Comparison of ENCODE assay signal across 16 cellular contexts in genomic region chr4:11343536-11343935, GRCh38.
DNase-seq lines count a peak whose midpoint lies in the region; ATAC-seq and TF ChIP-seq lines count a peak whose summit lies in the region.
"Had no signal": no experiment of that assay in that cellular context is flagged by ENCODE, and none has a peak within 500 bp of the region (broad histone marks: within the 10 kb centered on the region; RNA-seq: fewer than 3 reads in every experiment).

No MANE protein-coding gene starts in this region.

- 89 to 94% methylated on average over 3 to 4 of the region's 4 CpGs for WGBS in endodermal cell (ENCODE audit: insufficient coverage in 1 of 2, insufficient read length in 1 of 2), 2 experiments

- H3K4me3 Mint-ChIP-seq in endodermal cell, result no peak overlapping the region
- H3K4me3 Mint-ChIP-seq in stimulated activated memory B cell treated with anti-CD40 and anti-IgM and Interleukin-4, amounts not matched to agents 10 μg/mL and 1 μg/mL and 100 μg/mL, for 72 hours, result no peak overlapping the region
- H3K4me3 Mint-ChIP-seq: CD4-positive, alpha-beta memory T cell had no signal

- no peak overlapping the region for H3K9ac ChIP-seq in endodermal cell (ENCODE audit: extremely low read depth, low read length, poor library complexity, severe bottlenecking)

- no peaks in the 10 kb centered on the region for H3K27me3 ChIP-seq in endodermal cell (ENCODE audit: control insufficient read depth, insufficient read depth, low read length, poor library complexity, severe bottlenecking)
- H3K27me3 ChIP-seq: BE2C had no signal

- DNase-seq in endodermal cell, result peak; percentile 53
- DNase-seq in islet precursor cell, result peak; percentile 79
- DNase-seq in Ammon's horn (ENCODE audit: low spot score), result no peak
- DNase-seq: ACHN; BE2C; CD4-positive, alpha-beta memory T cell; COR-L47; DMS153; DMS79 treated with DMSO at 0.1 percent for 48 hours; GF-D8 had no signal

- no peaks in the 10 kb centered on the region for H3K9me3 ChIP-seq in endodermal cell (ENCODE audit: control insufficient read depth, low read length)

- no peaks in the 10 kb centered on the region for H3K9me3 Mint-ChIP-seq in endodermal cell
- H3K9me3 Mint-ChIP-seq in stimulated activated memory B cell treated with anti-CD40 and anti-IgM and Interleukin-4, amounts not matched to agents 10 μg/mL and 1 μg/mL and 100 μg/mL, for 72 hours, result no peaks in the 10 kb centered on the region

- no peaks in the 10 kb centered on the region for H3K36me3 ChIP-seq in endodermal cell (ENCODE audit: control insufficient read depth, insufficient read depth, low read length)
- H3K36me3 ChIP-seq: BE2C had no signal

- peaks cover 3% of the 10 kb centered on the region for H3K4me1 Mint-ChIP-seq in endodermal cell
- H3K4me1 Mint-ChIP-seq in stimulated activated memory B cell treated with anti-CD40 and anti-IgM and Interleukin-4, amounts not matched to agents 10 μg/mL and 1 μg/mL and 100 μg/mL, for 72 hours, result peaks cover 45% of the 10 kb centered on the region
- H3K4me1 Mint-ChIP-seq: CD4-positive, alpha-beta memory T cell had no signal

- no peak overlapping the region for H3K4me3 ChIP-seq in endodermal cell (ENCODE audit: low read length)
- H3K4me3 ChIP-seq: K562 had no signal

- no peak overlapping the region for H3K27ac ChIP-seq in endodermal cell (ENCODE audit: low read depth, low read length)
- H3K27ac ChIP-seq: C4-2B had no signal

- no peak overlapping the region for H3K27ac Mint-ChIP-seq in endodermal cell
- H3K27ac Mint-ChIP-seq in stimulated activated memory B cell treated with anti-CD40 and anti-IgM and Interleukin-4, amounts not matched to agents 10 μg/mL and 1 μg/mL and 100 μg/mL, for 72 hours, result peak overlapping the region; percentile 11
- H3K27ac Mint-ChIP-seq: CD4-positive, alpha-beta memory T cell had no signal

- peak; percentile 35 for ATAC-seq in GM18867 (IDR thresholded peaks at IDR 0.05; ENCODE audit: unreplicated experiment)
- ATAC-seq in stimulated activated memory B cell treated with anti-CD40 and anti-IgM and Interleukin-4, amounts not matched to agents 10 μg/mL and 1 μg/mL and 100 μg/mL, for 72 hours, result no peak
- ATAC-seq in GM19351 (IDR thresholded peaks at IDR 0.05; ENCODE audit: unreplicated experiment), result no peak
- no peak for ATAC-seq in GM19467 (IDR thresholded peaks at IDR 0.05; ENCODE audit: unreplicated experiment)
- ATAC-seq: K562 had no signal

- no peaks in the 10 kb centered on the region for H3K36me3 Mint-ChIP-seq in endodermal cell (ENCODE audit: low read depth)
- no peaks in the 10 kb centered on the region for H3K36me3 Mint-ChIP-seq in stimulated activated memory B cell treated with anti-CD40 and anti-IgM and Interleukin-4, amounts not matched to agents 10 μg/mL and 1 μg/mL and 100 μg/mL, for 72 hours
- H3K36me3 Mint-ChIP-seq: CD4-positive, alpha-beta memory T cell had no signal

- TF ChIP-seq CTCF in endodermal cell (conservative IDR thresholded peaks at IDR 0.05), result no peak

- no peaks in the 10 kb centered on the region for H3K27me3 Mint-ChIP-seq in endodermal cell (ENCODE audit: insufficient read depth)
- no peaks in the 10 kb centered on the region for H3K27me3 Mint-ChIP-seq in stimulated activated memory B cell treated with anti-CD40 and anti-IgM and Interleukin-4, amounts not matched to agents 10 μg/mL and 1 μg/mL and 100 μg/mL, for 72 hours

- no peaks in the 10 kb centered on the region for H3K4me1 ChIP-seq in endodermal cell (ENCODE audit: control insufficient read depth, insufficient read depth, low read length)
- H3K4me1 ChIP-seq: BE2C had no signal
